ENCODE assay signal across 10 cellular contexts in the genomic region with DNA sequence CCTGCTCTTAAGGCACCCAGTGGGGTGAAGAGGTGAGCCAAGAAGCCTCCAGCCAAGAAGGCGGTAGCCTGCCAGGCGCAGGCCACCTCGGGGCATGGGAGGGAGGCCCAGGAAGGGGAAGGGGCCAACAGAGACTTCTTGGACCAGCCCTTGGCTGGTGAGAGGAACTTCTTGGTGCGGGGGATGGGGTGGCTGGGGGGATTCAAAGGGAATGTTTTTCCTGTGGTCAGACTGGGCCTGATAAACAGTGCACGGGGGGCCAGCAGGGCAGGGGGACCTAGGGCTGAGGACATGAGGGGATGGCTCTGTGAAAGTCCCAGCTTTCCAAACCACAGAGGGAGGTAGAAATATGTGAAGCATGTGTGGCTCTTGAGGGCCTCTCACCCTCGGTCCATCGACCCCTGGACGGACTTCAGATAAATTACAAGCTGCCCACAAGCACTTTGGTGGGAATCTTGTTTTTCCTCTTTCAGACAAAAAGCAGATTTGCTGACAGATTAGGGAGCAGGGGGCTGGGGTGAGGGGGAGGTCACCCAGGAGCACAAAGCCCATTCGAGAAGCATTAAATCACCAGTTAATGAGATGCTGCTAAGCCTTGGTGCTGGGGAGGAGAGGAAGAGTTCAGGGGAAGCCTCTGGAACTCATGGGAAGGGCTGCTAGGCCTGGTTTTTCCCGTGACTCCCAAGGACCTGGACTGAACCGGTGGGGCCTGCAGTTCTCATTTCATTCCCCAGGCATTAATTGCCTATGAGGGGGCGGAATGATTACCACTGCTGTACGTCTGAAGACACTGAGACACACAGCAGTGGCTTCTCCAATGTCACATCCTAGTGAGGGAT. TPM values are rescaled to one million over a fixed set of nuclear protein-coding genes. Genes with fewer than 3 reads are reported as not detected.
DNase-seq lines count a peak whose midpoint lies in the region; ATAC-seq and TF ChIP-seq lines count a peak whose summit lies in the region.
"Had no signal": no experiment of that assay in that cellular context is flagged by ENCODE, and none has a peak within 500 bp of the region (broad histone marks: within the 10 kb centered on the region; RNA-seq: fewer than 3 reads in every experiment).

No MANE protein-coding gene starts in this region.

- H3K79me1 ChIP-seq in neuronal stem cell (ENCODE audit: low read depth, low read length), result no peaks in the 10 kb centered on the region

- CTCF ChIA-PET in CD4-positive, alpha-beta T cell (lab: Charles Lee), result no interaction called here

- H4K91ac ChIP-seq in neuronal stem cell (ENCODE audit: low read depth, low read length, poor library complexity), result no peak overlapping the region

- peak overlapping the region; percentile 46 for H3K18ac ChIP-seq in neuronal stem cell (ENCODE audit: low read length)

- peaks cover 13 to 22% of the 10 kb centered on the region in 2 donors for H3K4me1 ChIP-seq in neuronal stem cell (ENCODE audit: control insufficient read depth in 2 of 2, insufficient read depth in 1 of 2, low read depth in 1 of 2, low read length in 2 of 2)

- peak overlapping the region; percentile 58 for H3K27ac ChIP-seq in CD4-positive, alpha-beta T cell (ENCODE audit: low read depth, low read length)
- H3K27ac ChIP-seq in neuronal stem cell (replicated peaks; ENCODE audit: low read length), result peak overlapping the region; percentile 88

- H3K14ac ChIP-seq in neuronal stem cell (ENCODE audit: low read length), result no peak overlapping the region

- no peaks in the 10 kb centered on the region for H3K27me3 ChIP-seq in CD4-positive, alpha-beta T cell (ENCODE audit: control insufficient read depth, insufficient read depth, low read length)
- H3K27me3 ChIP-seq in neuronal stem cell (ENCODE audit: control insufficient read depth in 3 of 3, insufficient read depth in 3 of 3, low read depth in 1 of 3, low read length in 3 of 3), result peaks cover 0 to 6% (median 0%) of the 10 kb centered on the region in 3 experiments

- H3K27me3 Mint-ChIP-seq in CD4-positive, alpha-beta T cell, result no peaks in the 10 kb centered on the region
- peaks cover 6 to 13% (median 12%) of the 10 kb centered on the region in 3 donors for H3K27me3 Mint-ChIP-seq in immature natural killer cell (ENCODE audit: low read depth in 3 of 3)
- H3K27me3 Mint-ChIP-seq: stimulated activated naive CD8-positive, alpha-beta T cell treated with anti-CD3 and anti-CD28 coated beads, Interleukin-15, Interleukin-2, amounts not matched to agents 100 ng/mL and 50 ng/mL, for 24 hours had no signal

- H3K36me3 Mint-ChIP-seq in CD4-positive, alpha-beta T cell (ENCODE audit: low read depth), result no peaks in the 10 kb centered on the region
- no peaks in the 10 kb centered on the region for H3K36me3 Mint-ChIP-seq in immature natural killer cell

- no peaks in the 10 kb centered on the region for H3K9me3 Mint-ChIP-seq in CD4-positive, alpha-beta T cell
- no peaks in the 10 kb centered on the region for H3K9me3 Mint-ChIP-seq in immature natural killer cell
- H3K9me3 Mint-ChIP-seq: stimulated activated naive CD8-positive, alpha-beta T cell treated with anti-CD3 and anti-CD28 coated beads, Interleukin-15, Interleukin-2, amounts not matched to agents 100 ng/mL and 50 ng/mL, for 24 hours had no signal

- peak overlapping the region; percentile 83 for H2AFZ ChIP-seq in neuronal stem cell (ENCODE audit: low read length)

- H3K36me3 ChIP-seq in neuronal stem cell (replicated peaks in 1 of 2; ENCODE audit: control insufficient read depth in 2 of 2, insufficient read depth in 2 of 2, low read length in 2 of 2), result no peaks in the 10 kb centered on the region

- no peaks in the 10 kb centered on the region for H3K9me3 ChIP-seq in CD4-positive, alpha-beta T cell (ENCODE audit: control insufficient read depth, low read length)
- peaks cover 3 to 9% of the 10 kb centered on the region in 2 donors for H3K9me3 ChIP-seq in neuronal stem cell (replicated peaks in 1 of 2; ENCODE audit: control insufficient read depth in 2 of 2, insufficient read depth in 1 of 2, low read depth in 1 of 2, low read length in 2 of 2)

- H3K4me3 Mint-ChIP-seq in CD4-positive, alpha-beta T cell, result peak overlapping the region; percentile 58
- H3K4me3 Mint-ChIP-seq in immature natural killer cell, result peak overlapping the region in 1 of 5 donors; percentile 21

- H3K4me1 Mint-ChIP-seq in CD4-positive, alpha-beta T cell (ENCODE audit: low read depth), result peaks cover 53% of the 10 kb centered on the region
- peaks cover 16 to 21% of the 10 kb centered on the region in 2 donors for H3K4me1 Mint-ChIP-seq in immature natural killer cell

- H3K9ac ChIP-seq in neuronal stem cell (ENCODE audit: low read depth, low read length, poor library complexity), result no peak overlapping the region

- no peak overlapping the region for H3K23ac ChIP-seq in neuronal stem cell (ENCODE audit: low read depth, low read length, poor library complexity)

- H3K27ac Mint-ChIP-seq in CD4-positive, alpha-beta T cell, result peak overlapping the region; percentile 85
- H3K27ac Mint-ChIP-seq in immature natural killer cell, result peak overlapping the region in 1 of 6 donors; percentile 28
- H3K27ac Mint-ChIP-seq: stimulated activated naive CD8-positive, alpha-beta T cell treated with anti-CD3 and anti-CD28 coated beads, Interleukin-15, Interleukin-2, amounts not matched to agents 100 ng/mL and 50 ng/mL, for 24 hours had no signal

- no peak overlapping the region for H4K8ac ChIP-seq in neuronal stem cell (ENCODE audit: low read depth, low read length)

- POLR2A ChIA-PET in CD4-positive, alpha-beta T cell (lab: Charles Lee), result interaction anchor here (0.7 to 2.0 kb wide), 4 partner anchors 16 to 127 kb away, joined by 3 to 25 read pairs (median 4); a partner anchor contains a TSS

- H3K4me3 ChIP-seq in choroid plexus epithelial cell (ENCODE audit: low read depth, low read length) (no peak overlapping the region), neuronal stem cell (ENCODE audit: low read length in 2 of 2) (no peak overlapping the region)

- no peak for ATAC-seq in CD4-positive, alpha-beta T cell (ENCODE audit: poor library complexity)
- ATAC-seq in HG02840 (IDR thresholded peaks at IDR 0.05; ENCODE audit: low FRiP score, unreplicated experiment), result no peak

- H2BK15ac ChIP-seq in neuronal stem cell (ENCODE audit: low read length), result no peak overlapping the region

- no CpG with 5 or more reads among the region's 13 CpGs for WGBS in neuronal stem cell (ENCODE audit: extremely low coverage in 2 of 2, insufficient read length in 2 of 2, insufficient replicate concordance in 1 of 2), 2 donors

- no peak overlapping the region for H3K4ac ChIP-seq in neuronal stem cell (ENCODE audit: low read length)

- intact Hi-C loops in CD4-positive, alpha-beta T cell (cut with DNase I, micrococcal nuclease), result loop anchor here in 1 of 2 experiments (2.0 kb wide), 1 partner anchor 26 kb away; no protein-coding TSS in a partner anchor

- peak overlapping the region; percentile 16 for H2BK12ac ChIP-seq in neuronal stem cell (ENCODE audit: low read length)

- H2BK120ac ChIP-seq in neuronal stem cell (ENCODE audit: low read depth, low read length), result no peak overlapping the region

- peak overlapping the region; percentile 29 for H3K4me2 ChIP-seq in neuronal stem cell (ENCODE audit: insufficient read depth, low read length, poor library complexity, severe bottlenecking)

- peak overlapping the region; percentile 44 for H2AK5ac ChIP-seq in neuronal stem cell (ENCODE audit: low read depth, low read length)

- no peak for DNase-seq in CD4-positive, alpha-beta T cell
- peak; percentile 94 for DNase-seq in M059J (ENCODE audit: low read depth)
- DNase-seq in choroid plexus epithelial cell (ENCODE audit: low read depth), result peak; percentile 97
- peak; percentile 64 for DNase-seq in neuronal stem cell (ENCODE audit: low spot score)
- DNase-seq in SKM-1 treated with dmso at 0.1 percent for 144 hours (lab: John Stamatoyannopoulos, UW; ENCODE audit: unreplicated experiment), result no peak
- no peak for DNase-seq in immature natural killer cell
- no peak for DNase-seq in GOT3 (lab: John Stamatoyannopoulos, UW)
- DNase-seq: SIG-M5 had no signal

- H2BK5ac ChIP-seq in neuronal stem cell (ENCODE audit: low read length), result no peak overlapping the region

- TF ChIP-seq CTCF in CD4-positive, alpha-beta T cell (IDR thresholded peaks at IDR 0.05), result no peak
- TF ChIP-seq CTCF in choroid plexus epithelial cell (conservative IDR thresholded peaks at IDR 0.05; ENCODE audit: low read depth, low read length), result no peak

RNA-seq across cellular contexts. Expression of a gene that starts 11.3 kb away (rescaled TPM):
- total RNA-seq in CD4-positive, alpha-beta T cell, result under 1 TPM in 1 of 2 experiments, not detected in 1; 0.14 TPM
- not detected in 2 replicates for total RNA-seq in M059J (2014; rRNA removed; shearing (Covaris generic))
- 0.24 TPM for polyA plus RNA-seq in neuronal stem cell (2013, experiment 1 of 2)
- polyA plus RNA-seq in neuronal stem cell (2013, experiment 2 of 2), result 0.26 TPM
- polyA plus RNA-seq in immature natural killer cell, result not detected

RNA-seq across cellular contexts. Expression of a gene that starts 18.8 kb away (rescaled TPM):
- total RNA-seq in CD4-positive, alpha-beta T cell, result 1 to 10 TPM; 5.6 to 6.2 TPM
- 0.05 TPM in 1 of 2 replicates, not detected in the other for total RNA-seq in M059J (2014; rRNA removed; shearing (Covaris generic))
- polyA plus RNA-seq in neuronal stem cell (2013, experiment 1 of 2), result 20.7 TPM
- polyA plus RNA-seq in neuronal stem cell (2013, experiment 2 of 2), result 20.8 TPM
- polyA plus RNA-seq in immature natural killer cell, result 1 to 10 TPM in 2 of 3 donors, under 1 TPM in 1; 0.75 to 2.2 (median 2.2) TPM

Comparison
In these comparisons a context has a peak if more than half of its experiments do, and no peak if none do; other contexts are left out.
1. DNase-seq: peak in M059J (single experiment), choroid plexus epithelial cell (single experiment) and neuronal stem cell (single experiment); none in CD4-positive, alpha-beta T cell (0 of 10), SKM-1 treated with dmso at 0.1 percent for 144 hours (single experiment), immature natural killer cell (0 of 3) and GOT3 (single experiment).